Comparison of ENCODE assay signal across 14 cellular contexts in the genomic region with DNA sequence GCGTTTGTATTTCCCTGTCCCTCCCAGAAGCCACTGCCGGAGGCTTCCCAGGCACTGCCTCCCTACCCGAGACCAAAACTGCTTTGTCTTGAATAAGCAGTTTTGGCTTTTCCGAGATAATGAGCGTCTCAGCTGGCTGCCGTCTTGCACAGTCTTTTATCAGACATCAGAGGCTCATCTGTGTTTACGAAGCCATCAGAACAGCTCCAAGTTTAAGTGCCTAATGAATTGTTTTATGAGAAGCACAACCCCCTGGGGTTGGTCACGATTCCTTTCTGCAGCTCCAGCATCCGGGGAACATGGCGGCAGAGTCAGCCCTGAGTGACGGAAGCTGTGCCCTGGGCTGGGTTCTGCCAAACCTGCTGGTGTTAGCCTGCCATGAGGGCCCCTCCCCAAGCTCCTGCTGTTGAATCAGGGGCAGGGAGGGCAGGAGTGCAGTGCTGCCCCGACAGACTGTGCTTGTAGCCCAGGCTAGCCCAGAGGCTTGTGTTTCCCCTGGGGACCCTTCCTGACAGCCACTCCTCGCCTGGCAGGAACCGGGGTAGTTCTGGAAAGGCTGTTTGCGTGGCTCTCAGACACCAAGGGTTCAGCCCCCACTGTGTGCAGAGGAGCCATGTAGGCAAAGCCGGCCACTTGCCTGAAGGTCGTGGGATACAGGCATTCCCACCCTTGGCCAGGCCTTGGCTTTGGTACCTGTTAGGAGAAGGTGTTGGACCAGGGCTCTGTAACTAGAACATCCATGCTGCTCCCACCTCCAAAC.
DNase-seq lines count a peak whose midpoint lies in the region; FAIRE-seq and TF ChIP-seq lines count a peak whose summit lies in the region.
"Had no signal": no experiment of that assay in that cellular context is flagged by ENCODE, and none has a peak within 500 bp of the region (broad histone marks: within the 10 kb centered on the region; RNA-seq: fewer than 3 reads in every experiment).

No MANE protein-coding gene starts in this region.

- no peaks in the 10 kb centered on the region for H3K9me3 ChIP-seq in osteoblast (ENCODE audit: low read depth, low read length)
- H3K9me3 ChIP-seq in WERI-Rb-1 (ENCODE audit: severe bottlenecking), result no peaks in the 10 kb centered on the region
- H3K9me3 ChIP-seq in CD8-positive, alpha-beta memory T cell (ENCODE audit: low read length), result no peaks in the 10 kb centered on the region
- H3K9me3 ChIP-seq: esophagus squamous epithelium had no signal

- H3K36me3 Mint-ChIP-seq in CD8-positive, alpha-beta memory T cell, result no peaks in the 10 kb centered on the region
- H3K36me3 Mint-ChIP-seq: activated naive CD4-positive, alpha-beta T cell treated with anti-CD3 and anti-CD28 coated beads, Interleukin-2, amount 50 U/mL, for 24 hours had no signal

- peaks cover 7% of the 10 kb centered on the region for H3K4me1 ChIP-seq in osteoblast (ENCODE audit: insufficient read depth, low read length)
- H3K4me1 ChIP-seq in CD8-positive, alpha-beta memory T cell (ENCODE audit: insufficient read depth, low read length), result no peaks in the 10 kb centered on the region
- H3K4me1 ChIP-seq: esophagus squamous epithelium had no signal

- H3K27me3 Mint-ChIP-seq in CD8-positive, alpha-beta memory T cell, result no peaks in the 10 kb centered on the region
- H3K27me3 Mint-ChIP-seq: activated B cell treated with CpG ODN at 0.5 μM for 24 hours; activated naive CD4-positive, alpha-beta T cell treated with anti-CD3 and anti-CD28 coated beads, Interleukin-2, amount 50 U/mL, for 24 hours had no signal

- H3K4me3 ChIP-seq in osteoblast (ENCODE audit: insufficient read depth, low read length) (no peak overlapping the region), WERI-Rb-1 (ENCODE audit: low read depth, low read length) (no peak overlapping the region)
- H3K4me3 ChIP-seq in CD8-positive, alpha-beta memory T cell (ENCODE audit: low read length), result no peak overlapping the region
- H3K4me3 ChIP-seq: esophagus squamous epithelium, lung had no signal

- H4K20me1 ChIP-seq in osteoblast (ENCODE audit: insufficient read depth, low read length), result peaks cover 2% of the 10 kb centered on the region

- H3K36me3 ChIP-seq in osteoblast (ENCODE audit: insufficient read depth, low read length) (no peaks in the 10 kb centered on the region), WERI-Rb-1 (no peaks in the 10 kb centered on the region; the same call in 1 of the 2 replicates)
- no peaks in the 10 kb centered on the region for H3K36me3 ChIP-seq in CD8-positive, alpha-beta memory T cell (ENCODE audit: insufficient read depth, low read length)
- H3K36me3 ChIP-seq: esophagus squamous epithelium had no signal

- FAIRE-seq in HTR-8/SVneo (lab: Jason Lieb, UNC), result no peak

- H3K4me3 Mint-ChIP-seq in CD8-positive, alpha-beta memory T cell, result no peak overlapping the region
- H3K4me3 Mint-ChIP-seq: activated B cell treated with CpG ODN at 0.5 μM for 24 hours; activated naive CD4-positive, alpha-beta T cell treated with anti-CD3 and anti-CD28 coated beads, Interleukin-2, amount 50 U/mL, for 24 hours had no signal

- DNase-seq in Ammon's horn (ENCODE audit: low spot score) (peak; percentile 69), NCI-H2227 (lab: John Stamatoyannopoulos, UW; ENCODE audit: unreplicated experiment) (peak; percentile 79), foreskin melanocyte (peak; percentile 68), osteoblast (ENCODE audit: insufficient read length, low spot score, missing footprints) (peak; percentile 53), HTR-8/SVneo (ENCODE audit: insufficient read length, low spot score) (no peak), WERI-Rb-1 (no peak)
- DNase-seq in activated CD4-positive, alpha-beta T cell treated with anti-CD3 and anti-CD28 coated beads, Interleukin-2, amount 50 U/mL, for 1 hour, result no peak
- DNase-seq in CD8-positive, alpha-beta memory T cell, result no peak
- DNase-seq: activated B cell treated with CpG ODN at 0.5 μM for 24 hours, esophagus squamous epithelium, NCI-H226, SW 1271 had no signal

- TF ChIP-seq CTCF in osteoblast (IDR thresholded peaks at IDR 0.05; ENCODE audit: extremely low read depth, low read depth, low read length) (no peak), WERI-Rb-1 (IDR thresholded peaks at IDR 0.05; ENCODE audit: low read depth, low read length) (no peak)

- POLR2A ChIA-PET in CD8-positive, alpha-beta memory T cell (lab: Charles Lee), result no interaction called here

- no peaks in the 10 kb centered on the region for H3K4me1 Mint-ChIP-seq in CD8-positive, alpha-beta memory T cell
- H3K4me1 Mint-ChIP-seq: activated B cell treated with CpG ODN at 0.5 μM for 24 hours; activated naive CD4-positive, alpha-beta T cell treated with anti-CD3 and anti-CD28 coated beads, Interleukin-2, amount 50 U/mL, for 24 hours had no signal

- H3K4me2 ChIP-seq in osteoblast (ENCODE audit: insufficient read depth, low read length), result no peak overlapping the region

- no peak overlapping the region for H3K27ac ChIP-seq in osteoblast (ENCODE audit: low read depth, low read length)
- H3K27ac ChIP-seq in WERI-Rb-1, result no peak overlapping the region
- H3K27ac ChIP-seq in CD8-positive, alpha-beta memory T cell (ENCODE audit: low read depth, low read length), result no peak overlapping the region
- H3K27ac ChIP-seq: esophagus squamous epithelium had no signal

- CTCF ChIA-PET in CD8-positive, alpha-beta memory T cell (lab: Charles Lee), result no interaction called here

- H2AFZ ChIP-seq in osteoblast (ENCODE audit: low read length), result no peak overlapping the region

- H3K79me2 ChIP-seq in osteoblast (ENCODE audit: insufficient read depth, low read length), result no peaks in the 10 kb centered on the region

- H3K9me3 Mint-ChIP-seq in CD8-positive, alpha-beta memory T cell, result no peaks in the 10 kb centered on the region
- H3K9me3 Mint-ChIP-seq: activated B cell treated with CpG ODN at 0.5 μM for 24 hours; activated naive CD4-positive, alpha-beta T cell treated with anti-CD3 and anti-CD28 coated beads, Interleukin-2, amount 50 U/mL, for 24 hours had no signal

- H3K27ac Mint-ChIP-seq in CD8-positive, alpha-beta memory T cell, result peak overlapping the region in 1 of 8 donors; percentile 72
- H3K27ac Mint-ChIP-seq: activated B cell treated with CpG ODN at 0.5 μM for 24 hours; activated naive CD4-positive, alpha-beta T cell treated with anti-CD3 and anti-CD28 coated beads, Interleukin-2, amount 50 U/mL, for 24 hours had no signal

- H3K27me3 ChIP-seq in osteoblast (ENCODE audit: insufficient read depth, low read length), result no peaks in the 10 kb centered on the region
- no peaks in the 10 kb centered on the region for H3K27me3 ChIP-seq in WERI-Rb-1 (ENCODE audit: insufficient read depth, low read depth, severe bottlenecking)
- no peaks in the 10 kb centered on the region for H3K27me3 ChIP-seq in CD8-positive, alpha-beta memory T cell (ENCODE audit: insufficient read depth, low read length, poor library complexity, severe bottlenecking)
- H3K27me3 ChIP-seq: esophagus squamous epithelium had no signal

Comparison
In these comparisons a context has a peak if more than half of its experiments do, and no peak if none do; other contexts are left out.
1. DNase-seq: peak in Ammon's horn (single experiment), NCI-H2227 (single experiment), foreskin melanocyte (single experiment) and osteoblast (single experiment); none in HTR-8/SVneo (single experiment), activated CD4-positive, alpha-beta T cell treated with anti-CD3 and anti-CD28 coated beads, Interleukin-2, amount 50 U/mL, for 1 hour (single experiment), WERI-Rb-1 (single experiment) and CD8-positive, alpha-beta memory T cell (0 of 5).